6 cellular contexts compared by ENCODE assay signal in the genomic region with DNA sequence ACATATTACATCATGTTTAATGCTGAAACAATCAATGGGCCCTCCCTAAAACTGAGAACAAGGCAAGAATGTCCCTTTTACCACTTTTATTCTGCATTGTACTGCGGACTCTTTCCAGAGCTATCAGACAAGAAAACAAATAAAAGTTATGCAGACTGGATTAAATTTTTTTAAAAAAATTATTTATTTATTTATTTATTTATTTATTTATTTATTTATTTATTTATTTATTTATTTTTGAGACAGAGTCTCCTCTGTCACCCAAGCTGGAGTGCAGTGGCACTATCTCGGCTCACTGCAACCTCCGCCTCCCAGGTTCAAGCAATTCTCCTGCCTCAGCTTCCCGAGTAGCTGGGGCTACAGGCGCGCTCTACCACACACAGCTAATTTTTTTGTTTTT.
DNase-seq lines count a peak whose midpoint lies in the region; ATAC-seq, FAIRE-seq and TF ChIP-seq lines count a peak whose summit lies in the region.
"Not testable (repeated sequence)": the region's sequence is repeated elsewhere in the genome, so short reads cannot be mapped to it uniquely, and the experiment has no call there.

No MANE protein-coding gene starts in this region.

- not testable (repeated sequence) for H3K27me3 Mint-ChIP-seq in WTC11 (ENCODE audit: low read depth)

- not testable (repeated sequence) for ATAC-seq in A549, WTC11

- not testable (repeated sequence) for H3K27ac ChIP-seq in A549; HEK293 (ENCODE audit: extremely low read depth, low read depth, low read length); SU-DHL-6 (ENCODE audit: low read depth, low read length); osteoblast (ENCODE audit: low read depth, low read length); trophoblast cell (ENCODE audit: low read depth, low read length)

- peak overlapping the region; percentile 47 for H4K8ac ChIP-seq in trophoblast cell (ENCODE audit: low read depth, low read length)

- H3K4me1 ChIP-seq in A549; HEK293 (ENCODE audit: control insufficient read depth, insufficient read depth, low read length); osteoblast (ENCODE audit: insufficient read depth, low read length); trophoblast cell (ENCODE audit: control insufficient read depth in 1 of 2, insufficient read depth in 2 of 2, low read length in 2 of 2): not testable (repeated sequence)

- H3K36me3 Mint-ChIP-seq in WTC11 = not testable (repeated sequence)

- H3K14ac ChIP-seq in trophoblast cell (ENCODE audit: low read length) = not testable (repeated sequence)

- peak overlapping the region; percentile 29 for H2AK5ac ChIP-seq in trophoblast cell (ENCODE audit: low read length)

- peaks cover 24% of the 10 kb centered on the region for H3K4me1 Mint-ChIP-seq in WTC11

- H4K91ac ChIP-seq in trophoblast cell (ENCODE audit: low read depth, low read length) = peak overlapping the region; percentile 5

- not testable (repeated sequence) for FAIRE-seq in A549 (lab: Jason Lieb, UNC)

- H3K4me2 ChIP-seq in A549; SU-DHL-6 (ENCODE audit: low read depth, low read length, poor library complexity, severe bottlenecking); osteoblast (ENCODE audit: insufficient read depth, low read length); trophoblast cell (ENCODE audit: low read length): not testable (repeated sequence)

- not testable (repeated sequence) for TF ChIP-seq RAD21 in A549 (conservative IDR thresholded peaks at IDR 0.05 in 1 of 2, IDR thresholded peaks at IDR 0.05 in 1 of 2)

- H3K27me3 ChIP-seq in SU-DHL-6 (ENCODE audit: low read length); osteoblast (ENCODE audit: insufficient read depth, low read length); trophoblast cell (ENCODE audit: insufficient read depth, low read length): not testable (repeated sequence)

- H4K12ac ChIP-seq in trophoblast cell (ENCODE audit: low read depth, low read length) = not testable (repeated sequence)

- H3K9me3 ChIP-seq in A549; HEK293 (ENCODE audit: control insufficient read depth, insufficient read depth, low read depth, low read length); SU-DHL-6 (ENCODE audit: insufficient read depth, low read length); osteoblast (ENCODE audit: low read depth, low read length); trophoblast cell (ENCODE audit: insufficient read depth, low read depth, low read length): not testable (repeated sequence)

- H3K9me2 ChIP-seq in SU-DHL-6 (replicated peaks; ENCODE audit: insufficient read depth, low read length) = not testable (repeated sequence)

- H2BK120ac ChIP-seq in trophoblast cell (ENCODE audit: insufficient read depth, low read length, poor library complexity) = not testable (repeated sequence)

- TF ChIP-seq POLR2A in A549 (IDR thresholded peaks at IDR 0.05; ENCODE audit: low read length) = not testable (repeated sequence)

- not testable (repeated sequence) for H3K18ac ChIP-seq in trophoblast cell (ENCODE audit: low read length)

- not testable (repeated sequence) for H3K4me3 Mint-ChIP-seq in WTC11

- TF ChIP-seq CTCF in A549 (IDR thresholded peaks at IDR 0.05); HEK293 (tag by site-specific recombination; IDR thresholded peaks at IDR 0.05); SU-DHL-6 (IDR thresholded peaks at IDR 0.05; ENCODE audit: insufficient read depth, low read length, poor library complexity, severe bottlenecking); WTC11 (IDR thresholded peaks at IDR 0.05); osteoblast (IDR thresholded peaks at IDR 0.05; ENCODE audit: extremely low read depth, low read depth, low read length): not testable (repeated sequence)

- not testable (repeated sequence) for H3K4me3 ChIP-seq in A549; HEK293 (ENCODE audit: low read depth, low read length); SU-DHL-6 (ENCODE audit: insufficient read depth, low read length, poor library complexity, severe bottlenecking); osteoblast (ENCODE audit: insufficient read depth, low read length); trophoblast cell (ENCODE audit: low read depth, low read length)

- not testable (repeated sequence) for H3K4ac ChIP-seq in trophoblast cell (ENCODE audit: low read depth, low read length)

- POLR2A ChIA-PET in A549 (lab: Yijun Ruan, JAX); HEK293 (lab: Yijun Ruan, JAX); WTC11 (lab: Charles Lee): not testable (repeated sequence)

- H3K23ac ChIP-seq in trophoblast cell (ENCODE audit: low read length) = not testable (repeated sequence)

- peak overlapping the region; percentile 19 for H2AFZ ChIP-seq in SU-DHL-6 (ENCODE audit: low read depth, low read length, severe bottlenecking)
- H2AFZ ChIP-seq in osteoblast (ENCODE audit: low read length); trophoblast cell (ENCODE audit: insufficient read depth, low read length, poor library complexity): not testable (repeated sequence)

- not testable (repeated sequence) for H3K36me3 ChIP-seq in HEK293 (ENCODE audit: control insufficient read depth in 2 of 2, insufficient read depth in 1 of 2, low read length in 2 of 2); SU-DHL-6 (ENCODE audit: low read length); osteoblast (ENCODE audit: insufficient read depth, low read length); trophoblast cell (ENCODE audit: control insufficient read depth in 1 of 2, insufficient read depth in 2 of 2, low read length in 2 of 2)

- not testable (repeated sequence) for H3F3A ChIP-seq in SU-DHL-6 (ENCODE audit: insufficient read depth)

- not testable (repeated sequence) for H3K79me1 ChIP-seq in trophoblast cell (ENCODE audit: low read length)

- not testable (repeated sequence) for H2BK12ac ChIP-seq in trophoblast cell (ENCODE audit: low read length)

- DNase-seq in A549 (ENCODE audit: low read depth in 1 of 2, low spot score in 1 of 2); WTC11 (ENCODE audit: low spot score); trophoblast cell: not testable (repeated sequence)
- peak; percentile 66 for DNase-seq in osteoblast (ENCODE audit: insufficient read length, low spot score, missing footprints)

- not testable (repeated sequence) for H4K20me1 ChIP-seq in SU-DHL-6 (ENCODE audit: low read depth, low read length); osteoblast (ENCODE audit: insufficient read depth, low read length)

- H3K27ac Mint-ChIP-seq in WTC11 = not testable (repeated sequence)

- WGBS in A549 (ENCODE audit: missing lambda C conversion rate) = 68% methylated on average over 6 of the region's 6 CpGs
- no CpG with 5 or more reads among the region's 6 CpGs for WGBS in trophoblast cell (ENCODE audit: extremely low coverage, insufficient coverage, insufficient read length)

- CTCF ChIA-PET in A549 (lab: Yijun Ruan, JAX); HEK293 (lab: Yijun Ruan, JAX); WTC11 (lab: Charles Lee): not testable (repeated sequence)

- H3K9me3 Mint-ChIP-seq in WTC11 = not testable (repeated sequence)

- H2BK5ac ChIP-seq in trophoblast cell (ENCODE audit: low read depth, low read length, poor library complexity) = not testable (repeated sequence)

- H3K79me2 ChIP-seq in SU-DHL-6 (ENCODE audit: insufficient read depth, low read length); osteoblast (ENCODE audit: insufficient read depth, low read length); trophoblast cell (ENCODE audit: control insufficient read depth, insufficient read depth, low read length, poor library complexity): not testable (repeated sequence)

- not testable (repeated sequence) for H3K9ac ChIP-seq in SU-DHL-6 (ENCODE audit: low read length); trophoblast cell (ENCODE audit: low read length)

- TF ChIP-seq EP300 in A549 (IDR thresholded peaks at IDR 0.05) = not testable (repeated sequence)

TF ChIP-seq in A549, 52 proteins besides CTCF, POLR2A, EP300 and RAD21:
- peak; percentile 21; the same call in 1 of the 2 replicates for TF ChIP-seq ZC3H11A (IDR thresholded peaks at IDR 0.05)
TF ChIP-seq in A549: peak in this region for 1; not testable (repeated sequence) for 51.

TF ChIP-seq in WTC11, 78 proteins besides CTCF, POLR2A, EP300 and RAD21:
- peak; percentile 37; the same call in 1 of the 2 replicates for TF ChIP-seq HMGA2 (CRISPR knock-in tag; IDR thresholded peaks at IDR 0.05)
